26 cellular contexts compared by ENCODE assay signal in genomic region chr7:139720186-139720585, GRCh38. TPM values are rescaled to one million over a fixed set of nuclear protein-coding genes. Genes with fewer than 3 reads are reported as not detected.
DNase-seq lines count a peak whose midpoint lies in the region; ATAC-seq, FAIRE-seq and TF ChIP-seq lines count a peak whose summit lies in the region.
"Had no signal": no experiment of that assay in that cellular context is flagged by ENCODE, and none has a peak within 500 bp of the region (broad histone marks: within the 10 kb centered on the region; RNA-seq: fewer than 3 reads in every experiment).

No MANE protein-coding gene starts in this region.

- no peak overlapping the region for H2BK5ac ChIP-seq in H9 (ENCODE audit: insufficient read length, low read length)

- H3K27me3 Mint-ChIP-seq in H9 (ENCODE audit: low read depth), result no peaks in the 10 kb centered on the region
- H3K27me3 Mint-ChIP-seq: activated CD4-positive, alpha-beta memory T cell treated with anti-CD3 and anti-CD28 coated beads for 36 hours; activated naive CD4-positive, alpha-beta T cell treated with anti-CD3 and anti-CD28 coated beads, Interleukin-2, amount 50 U/mL, for 24 hours; CD4-positive, CD25-positive, alpha-beta regulatory T cell; effector memory CD8-positive, alpha-beta T cell; naive thymus-derived CD4-positive, alpha-beta T cell had no signal

- H2AFZ ChIP-seq in H9 (ENCODE audit: low read length), result no peak overlapping the region

- no peak overlapping the region for H3K56ac ChIP-seq in H9 (ENCODE audit: insufficient read length, low read depth, low read length)

- H4K91ac ChIP-seq in H9 (ENCODE audit: insufficient read length, low read depth, low read length), result no peak overlapping the region

- no peak overlapping the region for H3K9ac ChIP-seq in H9 (ENCODE audit: extremely low read depth, insufficient read length, low read length)

- no peak for TF ChIP-seq POLR2A in adrenal gland (IDR thresholded peaks at IDR 0.05)
- TF ChIP-seq POLR2A in H54 (IDR thresholded peaks at IDR 0.05; ENCODE audit: low read depth, low read length), result no peak

- no peaks in the 10 kb centered on the region for H3K27me3 ChIP-seq in H9 (ENCODE audit: insufficient read depth, low read length)
- H3K27me3 ChIP-seq in adrenal gland, result no peaks in the 10 kb centered on the region
- no peaks in the 10 kb centered on the region for H3K27me3 ChIP-seq in lung (ENCODE audit: control insufficient read depth, insufficient read depth)
- H3K27me3 ChIP-seq: suprapubic skin, vagina had no signal

- H3K4me1 ChIP-seq in H9 (ENCODE audit: insufficient read depth, low read length), result no peaks in the 10 kb centered on the region
- peaks cover 43 to 61% of the 10 kb centered on the region in 2 donors for H3K4me1 ChIP-seq in adrenal gland (replicated peaks in 1 of 2)
- H3K4me1 ChIP-seq in lung (ENCODE audit: control insufficient read depth in 2 of 2, insufficient read depth in 2 of 2, low read length in 2 of 2), result peaks cover 7 to 21% of the 10 kb centered on the region in 2 donors

- TF ChIP-seq CTCF in H9 (conservative IDR thresholded peaks at IDR 0.05) (no peak), adrenal gland (IDR thresholded peaks at IDR 0.05) (no peak), lung (IDR thresholded peaks at IDR 0.05; ENCODE audit: control extremely low read depth, extremely low read depth) (no peak)

- no peaks in the 10 kb centered on the region for H3K9me3 Mint-ChIP-seq in H9
- H3K9me3 Mint-ChIP-seq: activated CD4-positive, alpha-beta memory T cell treated with anti-CD3 and anti-CD28 coated beads for 36 hours; activated naive CD4-positive, alpha-beta T cell treated with anti-CD3 and anti-CD28 coated beads, Interleukin-2, amount 50 U/mL, for 24 hours; activated T-helper 2 cell treated with anti-CD3 and anti-CD28 coated beads, Interferon-gamma antibody, Interleukin-2, Interleukin-4, amounts not matched to agents 10 μg/mL and 5 μg/mL and 100 μg/mL, durations not matched to agents 14 hours and 24 hours and 36 hours; CD4-positive, CD25-positive, alpha-beta regulatory T cell; effector memory CD8-positive, alpha-beta T cell; naive thymus-derived CD4-positive, alpha-beta T cell; stimulated activated effector memory CD8-positive, alpha-beta T cell treated with anti-CD3 and anti-CD28 coated beads, Interleukin-12 subunit alpha, Interleukin-12 subunit beta, amount 100 ng/mL, for 72 hours; T-helper 1 cell treated with Interleukin-12 subunit alpha and Interleukin-12 subunit beta and Interleukin-4 antibody, amounts not matched to agents 30 μg/mL and 1 μg/mL, for 36 hours had no signal

- no peak overlapping the region for H4K8ac ChIP-seq in H9 (replicated peaks; ENCODE audit: insufficient read length, low read depth, low read length)

- no peak for FAIRE-seq in H54 (lab: Jason Lieb, UNC)
- FAIRE-seq: bronchial epithelial cell, colon, D721Med, TTC549 had no signal

- H3K4me3 ChIP-seq in adrenal gland, result no peak overlapping the region
- no peak overlapping the region for H3K4me3 ChIP-seq in lung
- H3K4me3 ChIP-seq: SK-N-MC, suprapubic skin, vagina had no signal

- H3K4ac ChIP-seq in H9 (ENCODE audit: low read depth, low read length), result no peak overlapping the region

- H2BK120ac ChIP-seq in H9 (ENCODE audit: low read depth, low read length, poor library complexity, severe bottlenecking), result no peak overlapping the region

- no peak overlapping the region for H3K4me3 Mint-ChIP-seq in H9
- H3K4me3 Mint-ChIP-seq: activated CD4-positive, alpha-beta memory T cell treated with anti-CD3 and anti-CD28 coated beads for 36 hours; activated naive CD4-positive, alpha-beta T cell treated with anti-CD3 and anti-CD28 coated beads, Interleukin-2, amount 50 U/mL, for 24 hours; CD4-positive, CD25-positive, alpha-beta regulatory T cell; effector memory CD8-positive, alpha-beta T cell; naive thymus-derived CD4-positive, alpha-beta T cell; stimulated activated effector memory CD8-positive, alpha-beta T cell treated with anti-CD3 and anti-CD28 coated beads, Interleukin-12 subunit alpha, Interleukin-12 subunit beta, amount 100 ng/mL, for 72 hours; T-helper 1 cell treated with Interleukin-12 subunit alpha and Interleukin-12 subunit beta and Interleukin-4 antibody, amounts not matched to agents 30 μg/mL and 1 μg/mL, for 36 hours had no signal

- peak overlapping the region; percentile 28; the same call in 1 of the 2 replicates for H3K14ac ChIP-seq in H9 (ENCODE audit: insufficient read depth, low read length)

- H3K4me2 ChIP-seq in H9 (ENCODE audit: insufficient read depth, insufficient read length, low read length), result no peak overlapping the region

- DNase-seq in H9 (no peak), adrenal gland (peak in 2 of 7 donors; percentile 23 to 51), lung (ENCODE audit: low spot score) (no peak), substantia nigra (lab: John Stamatoyannopoulos, UW) (no peak), H54 (ENCODE audit: insufficient read length, low spot score) (no peak), SW 1271 (lab: John Stamatoyannopoulos, UW) (no peak)
- DNase-seq: effector memory CD8-positive, alpha-beta T cell; NCI-H226; NCI-H748 treated with DMSO at 0.1 percent for 48 hours had no signal

- no peak overlapping the region for H3K18ac ChIP-seq in H9 (ENCODE audit: insufficient read length, low read depth, low read length)

- intact Hi-C loops in adrenal gland (cut with DNase I), result no loop called here

- peaks cover 8 to 12% of the 10 kb centered on the region in 2 experiments for H3K4me1 Mint-ChIP-seq in H9

- ATAC-seq in lung (ENCODE audit: insufficient read depth, low FRiP score), result no peak
- no peak for ATAC-seq in HG03442 (IDR thresholded peaks at IDR 0.05; ENCODE audit: unreplicated experiment)
- ATAC-seq in HG02973 (IDR thresholded peaks at IDR 0.05; ENCODE audit: unreplicated experiment), result no peak
- ATAC-seq: esophagus mucosa had no signal

- H3K36me3 Mint-ChIP-seq in H9 (ENCODE audit: insufficient read depth in 1 of 3, low read depth in 3 of 3), result peaks cover 16 to 18% (median 16%) of the 10 kb centered on the region in 3 experiments

- H3K79me2 ChIP-seq in H9 (ENCODE audit: insufficient read depth, low read length), result no peaks in the 10 kb centered on the region

- H3K9me3 ChIP-seq in H9 (ENCODE audit: control insufficient read depth, low read depth, low read length) (no peaks in the 10 kb centered on the region), adrenal gland (replicated peaks in 1 of 3) (no peaks in the 10 kb centered on the region), lung (ENCODE audit: control insufficient read depth in 2 of 2, insufficient read depth in 1 of 2, low read length in 1 of 2) (no peaks in the 10 kb centered on the region)
- H3K9me3 ChIP-seq: suprapubic skin, vagina had no signal

- no peaks in the 10 kb centered on the region for H3K79me1 ChIP-seq in H9 (ENCODE audit: insufficient read depth, low read depth, low read length, poor library complexity, severe bottlenecking)

- no peak overlapping the region for H2BK20ac ChIP-seq in H9 (ENCODE audit: low read depth, low read length, poor library complexity, severe bottlenecking)

- no peak overlapping the region for H4K5ac ChIP-seq in H9 (ENCODE audit: insufficient read length, low read depth, low read length)

- no peak overlapping the region for H3T11ph ChIP-seq in H9 (ENCODE audit: low read length)

- H2BK15ac ChIP-seq in H9 (ENCODE audit: low read depth, low read length), result no peak overlapping the region

- H3K36me3 ChIP-seq in adrenal gland (replicated peaks in 1 of 2), result peaks cover 0 to 16% of the 10 kb centered on the region in 2 donors
- peaks cover 9 to 12% of the 10 kb centered on the region in 2 donors for H3K36me3 ChIP-seq in lung (ENCODE audit: control insufficient read depth in 2 of 2, insufficient read depth in 2 of 2, low read length in 2 of 2)

- no peak overlapping the region for H3K23ac ChIP-seq in H9 (ENCODE audit: insufficient read length, low read depth, low read length)

- no peak overlapping the region for H2BK12ac ChIP-seq in H9 (ENCODE audit: insufficient read length, low read depth, low read length)

- WGBS in H9 (ENCODE audit: extremely low coverage, insufficient read length, low lambda C conversion rate), result no CpG with 5 or more reads among the region's 6 CpGs
- 91 to 96% (median 92%) methylated on average over 6 of the region's 6 CpGs for WGBS in adrenal gland, 4 donors
- WGBS in lung, 2 donors, result 88 to 90% methylated on average over 6 of the region's 6 CpGs

- H3K27ac ChIP-seq in H9 (ENCODE audit: insufficient read length, low read depth, low read length) (no peak overlapping the region), adrenal gland (peak overlapping the region; percentile 60 to 79 (median 76)), lung (ENCODE audit: low read depth in 1 of 2, low read length in 1 of 2) (peak overlapping the region; percentile 17 to 41), substantia nigra (ENCODE audit: low read depth, low read length, poor library complexity, severe bottlenecking) (peak overlapping the region; percentile 35)
- H3K27ac ChIP-seq: SK-N-MC, suprapubic skin, vagina had no signal

- H2AK5ac ChIP-seq in H9 (ENCODE audit: insufficient read length, low read length), result no peak overlapping the region

- no peaks in the 10 kb centered on the region for H3K23me2 ChIP-seq in H9 (ENCODE audit: insufficient read length, low read depth, low read length, poor library complexity, severe bottlenecking)

- no peaks in the 10 kb centered on the region for H4K20me1 ChIP-seq in H9 (ENCODE audit: control insufficient read depth, insufficient read depth, insufficient read length)

- no peak overlapping the region for H3K27ac Mint-ChIP-seq in H9
- H3K27ac Mint-ChIP-seq: activated CD4-positive, alpha-beta memory T cell treated with anti-CD3 and anti-CD28 coated beads for 36 hours; activated naive CD4-positive, alpha-beta T cell treated with anti-CD3 and anti-CD28 coated beads, Interleukin-2, amount 50 U/mL, for 24 hours; activated T-helper 2 cell treated with anti-CD3 and anti-CD28 coated beads, Interferon-gamma antibody, Interleukin-2, Interleukin-4, amounts not matched to agents 10 μg/mL and 5 μg/mL and 100 μg/mL, durations not matched to agents 14 hours and 24 hours and 36 hours; effector memory CD8-positive, alpha-beta T cell; naive thymus-derived CD4-positive, alpha-beta T cell; stimulated activated effector memory CD8-positive, alpha-beta T cell treated with anti-CD3 and anti-CD28 coated beads, Interleukin-12 subunit alpha, Interleukin-12 subunit beta, amount 100 ng/mL, for 72 hours; T-helper 1 cell treated with Interleukin-12 subunit alpha and Interleukin-12 subunit beta and Interleukin-4 antibody, amounts not matched to agents 30 μg/mL and 1 μg/mL, for 36 hours had no signal

RNA-seq across cellular contexts. Expression of gene HIPK2, which starts 57.6 kb away (rescaled TPM):
- total RNA-seq in H9 (2021) (19.0 and 21.9 TPM in 2 replicates), adrenal gland (10 to 100 TPM; 36.3 to 82.4 (median 64.2) TPM), lung (10 to 100 TPM; 22.6 to 65.1 TPM)
- polyA plus RNA-seq in adrenal gland (10 to 100 TPM in 2 of 3 donors, 1 to 10 TPM in 1; 4.7 to 20.8 (median 14.7) TPM), lung (10 to 100 TPM in 1 of 2 donors, 1 to 10 TPM in 1; 8.7 to 13.9 TPM)
